10 cellular contexts compared by ENCODE assay signal in genomic region chr12:65728913-65729793, GRCh38.
DNase-seq lines count a peak whose midpoint lies in the region; ATAC-seq, FAIRE-seq and TF ChIP-seq lines count a peak whose summit lies in the region.
"Had no signal": no experiment of that assay in that cellular context is flagged by ENCODE, and none has a peak within 500 bp of the region (broad histone marks: within the 10 kb centered on the region; RNA-seq: fewer than 3 reads in every experiment).

No MANE protein-coding gene starts in this region.

- ATAC-seq in heart left ventricle: peak in 1 of 4 donors; percentile 45
- ATAC-seq in aorta (ENCODE audit: low FRiP score): peak; percentile 38
- ATAC-seq in HG02938 (IDR thresholded peaks at IDR 0.05; ENCODE audit: unreplicated experiment): no peak
- ATAC-seq in GM21360 (IDR thresholded peaks at IDR 0.05; ENCODE audit: unreplicated experiment): no peak
- ATAC-seq: activated CD8-positive, alpha-beta memory T cell treated with anti-CD3 and anti-CD28 coated beads, Interleukin-2, amount 10 ng/mL, durations not matched to agents 7 days and 5 days had no signal

- peak overlapping the region; percentile 68 for H3K9ac ChIP-seq in keratinocyte (ENCODE audit: control insufficient read depth, extremely low read depth, insufficient read depth, low read length)

- DNase-seq in heart left ventricle (no peak), right atrium auricular region (ENCODE audit: low spot score) (no peak), astrocyte of the spinal cord (ENCODE audit: low read depth, low spot score) (peak; percentile 41), keratinocyte (ENCODE audit: low read depth, low spot score) (no peak), aorta (peak in 1 of 2 donors; percentile 70), spleen (no peak)
- DNase-seq: activated CD8-positive, alpha-beta memory T cell treated with anti-CD3 and anti-CD28 coated beads, Interleukin-2, amount 10 ng/mL, durations not matched to agents 7 days and 5 days; CD4-positive, CD25-positive, alpha-beta regulatory T cell had no signal

- peaks cover 0 to 12% (median 6%) of the 10 kb centered on the region in 12 donors for H3K4me1 ChIP-seq in heart left ventricle
- H3K4me1 ChIP-seq in right atrium auricular region: peaks cover 0 to 10% of the 10 kb centered on the region in 2 donors
- H3K4me1 ChIP-seq in keratinocyte (ENCODE audit: control insufficient read depth, extremely low read depth, insufficient read depth, low read length): peaks cover 12% of the 10 kb centered on the region
- no peaks in the 10 kb centered on the region for H3K4me1 ChIP-seq in aorta (ENCODE audit: control insufficient read depth in 1 of 2, insufficient read depth in 2 of 2, low read length in 2 of 2)
- H3K4me1 ChIP-seq in spleen: peaks cover 0 to 11% (median 9%) of the 10 kb centered on the region in 6 donors

- H2AFZ ChIP-seq in keratinocyte (ENCODE audit: control insufficient read depth, low read length): peak overlapping the region; percentile 90

- TF ChIP-seq CTCF in heart left ventricle (IDR thresholded peaks at IDR 0.05) (no peak), right atrium auricular region (IDR thresholded peaks at IDR 0.05) (no peak), astrocyte of the spinal cord (IDR thresholded peaks at IDR 0.05; ENCODE audit: low read depth, low read length) (no peak), keratinocyte (optimal IDR thresholded peaks at IDR 0.05 in 1 of 3, IDR thresholded peaks at IDR 0.05 in 1 of 3, conservative IDR thresholded peaks at IDR 0.05 in 1 of 3; ENCODE audit: extremely low read depth in 1 of 3, insufficient read depth in 2 of 3, low read length in 3 of 3) (peak in 2 of 3 experiments; percentile 3 to 33), spleen (IDR thresholded peaks at IDR 0.05 in 8 of 11, conservative IDR thresholded peaks at IDR 0.05 in 3 of 11) (no peak)

- peaks cover 17 to 72% (median 53%) of the 10 kb centered on the region in 9 donors for H3K27me3 ChIP-seq in heart left ventricle
- H3K27me3 ChIP-seq in right atrium auricular region: peaks cover 8 to 16% of the 10 kb centered on the region in 2 donors
- peaks cover 4% of the 10 kb centered on the region for H3K27me3 ChIP-seq in keratinocyte (ENCODE audit: control insufficient read depth, extremely low read depth, insufficient read depth, low read length)
- H3K27me3 ChIP-seq in aorta (ENCODE audit: control insufficient read depth in 1 of 2, insufficient read depth in 2 of 2, low read length in 1 of 2): no peaks in the 10 kb centered on the region
- peaks cover 3 to 94% (median 33%) of the 10 kb centered on the region in 7 donors for H3K27me3 ChIP-seq in spleen (replicated peaks in 1 of 7)

- FAIRE-seq in keratinocyte (lab: Jason Lieb, UNC): peak; percentile 57

- intact Hi-C loops in heart left ventricle (cut with DNase I): no loop called here
- intact Hi-C loops in aorta (cut with DNase I): no loop called here
- intact Hi-C loops in spleen (cut with DNase I; ENCODE audit: low total_unique reads): no loop called here

- in situ Hi-C loops in astrocyte of the spinal cord (cut with HindIII; ENCODE audit: low sequenced_read_pairs): no loop called here

- H4K20me1 ChIP-seq in keratinocyte (ENCODE audit: control insufficient read depth, extremely low read depth, insufficient read depth, low read length): no peaks in the 10 kb centered on the region

- 4 to 8% (median 5%) methylated on average over 58 to 64 of the region's 64 CpGs for WGBS in heart left ventricle, 4 donors
- WGBS in aorta, 2 donors: 8 to 10% methylated on average over 64 of the region's 64 CpGs
- WGBS in spleen, 5 donors: 4 to 10% (median 5%) methylated on average over 43 to 64 of the region's 64 CpGs

- no peak for TF ChIP-seq POLR2A in heart left ventricle (IDR thresholded peaks at IDR 0.05)
- TF ChIP-seq POLR2A in spleen (IDR thresholded peaks at IDR 0.05): no peak

- H3K36me3 ChIP-seq in heart left ventricle (no peaks in the 10 kb centered on the region), right atrium auricular region (no peaks in the 10 kb centered on the region), keratinocyte (ENCODE audit: control insufficient read depth in 2 of 2, extremely low read depth in 1 of 2, insufficient read depth in 2 of 2, low read length in 2 of 2) (no peaks in the 10 kb centered on the region), aorta (ENCODE audit: control insufficient read depth in 1 of 2, insufficient read depth in 2 of 2, low read length in 1 of 2) (no peaks in the 10 kb centered on the region), spleen (no peaks in the 10 kb centered on the region)

- dilution Hi-C loops in keratinocyte (cut with MboI; ENCODE audit: extremely low pct_ligation_motif_present, low sequenced_read_pairs): no loop called here

- H3K4me3 ChIP-seq in heart left ventricle: peak overlapping the region in 7 of 12 donors; percentile 1 to 25 (median 11)
- H3K4me3 ChIP-seq in right atrium auricular region: no peak overlapping the region
- H3K4me3 ChIP-seq in astrocyte of the spinal cord (ENCODE audit: low read depth, low read length): peak overlapping the region; percentile 65
- H3K4me3 ChIP-seq in keratinocyte (ENCODE audit: control insufficient read depth in 2 of 3, extremely low read depth in 1 of 3, insufficient read depth in 2 of 3, low read depth in 1 of 3, low read length in 3 of 3): peak overlapping the region; percentile 43 to 72 (median 65)
- no peak overlapping the region for H3K4me3 ChIP-seq in aorta (ENCODE audit: low read length in 2 of 2)
- H3K4me3 ChIP-seq in spleen: peak overlapping the region in 3 of 8 donors; percentile 6 to 27 (median 13)

- H3K79me2 ChIP-seq in keratinocyte (ENCODE audit: control insufficient read depth, insufficient read depth, low read length): no peaks in the 10 kb centered on the region

- H3K27ac ChIP-seq in heart left ventricle (no peak overlapping the region), right atrium auricular region (no peak overlapping the region), keratinocyte (ENCODE audit: control insufficient read depth, insufficient read depth, low read length) (no peak overlapping the region), aorta (ENCODE audit: low read depth in 1 of 2, low read length in 2 of 2) (no peak overlapping the region), spleen (no peak overlapping the region)

- H3K4me2 ChIP-seq in keratinocyte (ENCODE audit: control insufficient read depth, extremely low read depth, insufficient read depth, low read depth, low read length): peak overlapping the region; percentile 92

- no peaks in the 10 kb centered on the region for H3K9me1 ChIP-seq in keratinocyte (ENCODE audit: control insufficient read depth, extremely low read depth, insufficient read depth, low read length)

- no peaks in the 10 kb centered on the region for H3K9me3 ChIP-seq in heart left ventricle
- H3K9me3 ChIP-seq in right atrium auricular region: no peaks in the 10 kb centered on the region
- H3K9me3 ChIP-seq in keratinocyte (ENCODE audit: control insufficient read depth, low read depth, low read length): no peaks in the 10 kb centered on the region
- no peaks in the 10 kb centered on the region for H3K9me3 ChIP-seq in aorta (ENCODE audit: control insufficient read depth, low read length)
- no peaks in the 10 kb centered on the region for H3K9me3 ChIP-seq in spleen

Comparison
In these comparisons a context has a peak if more than half of its experiments do, and no peak if none do; other contexts are left out.
1. H3K4me3 ChIP-seq: peak in heart left ventricle (7 of 12), astrocyte of the spinal cord (single experiment) and keratinocyte (3 of 3); none in right atrium auricular region (0 of 2) and aorta (0 of 2).
2. CTCF ChIP-seq: peak in keratinocyte (2 of 3); none in heart left ventricle (0 of 12), right atrium auricular region (0 of 2), astrocyte of the spinal cord (single experiment) and spleen (0 of 11).